Comparison of ENCODE assay signal across 12 cellular contexts in the genomic region with DNA sequence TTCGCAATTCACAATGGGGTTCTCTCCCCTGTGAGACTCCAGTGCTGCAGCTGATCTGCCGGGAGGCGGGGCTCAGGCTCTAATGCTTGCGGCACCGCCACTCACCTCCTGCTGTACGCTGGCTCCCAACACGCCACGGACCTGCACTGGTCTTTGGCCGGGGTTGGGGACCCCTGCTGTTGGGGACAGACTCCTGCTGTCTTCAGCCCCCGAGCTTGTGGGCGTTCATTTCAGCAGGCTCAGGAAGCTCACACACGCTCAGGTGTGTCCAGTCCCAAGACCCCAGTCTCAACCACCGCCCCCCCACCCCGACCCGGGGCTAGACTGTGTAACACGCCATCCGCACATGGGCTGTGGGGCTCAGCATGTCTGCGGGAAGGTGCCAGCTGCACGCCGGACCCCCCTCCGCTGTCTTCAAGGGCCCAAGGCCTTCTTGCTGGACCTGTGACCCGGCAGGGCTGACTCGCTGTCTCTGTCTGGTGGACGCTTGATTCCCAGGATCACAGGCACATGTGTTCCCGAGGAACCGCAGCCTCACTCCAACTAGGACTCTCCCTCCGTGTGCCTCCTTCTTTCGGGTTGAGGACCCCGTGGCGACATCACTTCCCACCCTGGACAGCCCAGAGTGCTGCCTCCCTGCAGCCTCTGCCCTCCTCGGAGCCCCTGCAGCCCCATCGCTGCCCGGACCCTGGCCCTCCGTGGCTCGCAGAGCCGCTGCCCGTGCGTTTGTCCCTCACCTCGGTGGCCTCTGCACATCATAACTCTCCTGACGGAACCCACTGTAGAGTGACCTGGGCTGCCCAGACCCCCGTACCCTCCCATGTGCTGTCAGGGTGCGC.
"Had no signal": no experiment of that assay in that cellular context is flagged by ENCODE, and none has a peak within 500 bp of the region (broad histone marks: within the 10 kb centered on the region; RNA-seq: fewer than 3 reads in every experiment).

No MANE protein-coding gene starts in this region.

- H3K4me1 ChIP-seq: foreskin keratinocyte, right lobe of liver had no signal

- H3K4me3 Mint-ChIP-seq: activated T-cell treated with anti-CD3 and anti-CD28 coated beads, Interleukin-2, amount 50 U/mL, for 4 hours; memory B cell had no signal

- H3K4me1 Mint-ChIP-seq: memory B cell had no signal

- H3K27me3 ChIP-seq: foreskin keratinocyte, right lobe of liver had no signal

- H3K36me3 ChIP-seq: right lobe of liver, thoracic aorta had no signal

- H3K4me3 ChIP-seq: right lobe of liver, thoracic aorta had no signal

- H3K27ac ChIP-seq: foreskin keratinocyte, right lobe of liver, thoracic aorta had no signal

- H3K9me3 ChIP-seq: right lobe of liver, SK-N-SH, thoracic aorta had no signal

- H3K9me3 Mint-ChIP-seq: activated T-cell treated with anti-CD3 and anti-CD28 coated beads, Interleukin-2, amount 50 U/mL, for 4 hours had no signal

- H3K27ac Mint-ChIP-seq: memory B cell, progenitor cell of endocrine pancreas had no signal

- ATAC-seq: activated T-cell treated with anti-CD3 and anti-CD28 coated beads, Interleukin-2, amount 50 U/mL, for 4 hours; foreskin keratinocyte; right lobe of liver; stimulated activated naive CD8-positive, alpha-beta T cell treated with anti-CD3 and anti-CD28 coated beads, Interleukin-15, Interleukin-2, amounts not matched to agents 100 U/mL and 50 U/mL, for 24 hours had no signal

- DNase-seq: activated CD4-positive, alpha-beta T cell treated with anti-CD3 and anti-CD28 coated beads for 4 hours; activated naive CD4-positive, alpha-beta T cell; activated T-cell treated with anti-CD3 and anti-CD28 coated beads, Interleukin-2, amount 50 U/mL, for 4 hours; foreskin keratinocyte; right lobe of liver; SK-N-SH; stimulated activated CD4-positive, alpha-beta T cell treated with anti-CD3 and anti-CD28 coated beads, Interleukin-12 subunit alpha, Interleukin-12 subunit beta, amount 100 ng/mL, for 4 hours; stimulated activated CD8-positive, alpha-beta memory T cell treated with anti-CD3 and anti-CD28 coated beads, Interleukin-4, amount 100 ng/mL, for 48 hours; stimulated activated naive CD8-positive, alpha-beta T cell treated with anti-CD3 and anti-CD28 coated beads, Interleukin-15, Interleukin-2, amounts not matched to agents 100 U/mL and 50 U/mL, for 24 hours had no signal
